Comparison of ENCODE assay signal across 1 cellular context in genomic region chr11:71448257-71449161, GRCh38.
TF ChIP-seq lines count a peak whose summit lies in the region.

Gene DHCR7, minus strand, starts transcription at chr11:71448393. Its CDS starts 3,441 bp downstream, at chr11:71444952.

TF ChIP-seq in K562, 482 proteins besides CTCF, POLR2A, EP300 and RAD21 (continued from another document and continues in another):
- TF ChIP-seq MBD1 (CRISPR knock-in tag; IDR thresholded peaks at IDR 0.05): no peak
- TF ChIP-seq PATZ1 (CRISPR knock-in tag; IDR thresholded peaks at IDR 0.05; ENCODE audit: borderline replicate concordance): no peak
- TF ChIP-seq CHD4 (IDR thresholded peaks at IDR 0.05; ENCODE audit: insufficient read depth, insufficient replicate concordance, low read depth, low read length, poor library complexity, severe bottlenecking): no peak
- TF ChIP-seq ASH1L (IDR thresholded peaks at IDR 0.05; ENCODE audit: borderline replicate concordance, low read depth, partially characterized antibody): peak; percentile 87
- TF ChIP-seq POLR2G (IDR thresholded peaks at IDR 0.05; ENCODE audit: low read depth, low read length): peak; percentile 83
- TF ChIP-seq FOXK1 (CRISPR knock-in tag; IDR thresholded peaks at IDR 0.05; ENCODE audit: borderline replicate concordance): no peak; the same call in 1 of the 2 replicates
- TF ChIP-seq STAG1 (CRISPR knock-in tag; IDR thresholded peaks at IDR 0.05; ENCODE audit: borderline replicate concordance): no peak; the same call in 1 of the 2 replicates
- no peak for TF ChIP-seq MTA2 (IDR thresholded peaks at IDR 0.05; ENCODE audit: low read depth)
- TF ChIP-seq HDAC1 (IDR thresholded peaks at IDR 0.05): peak; percentile 88 to 99; a peak in 3 of 4 replicates
- no peak for TF ChIP-seq ZNF780A (CRISPR knock-in tag; IDR thresholded peaks at IDR 0.05)
- TF ChIP-seq RBM17 (IDR thresholded peaks at IDR 0.05; ENCODE audit: borderline replicate concordance, low read depth, low read length): no peak
- peak; percentile 89 for TF ChIP-seq MYC (IDR thresholded peaks at IDR 0.05; ENCODE audit: low read depth, low read length)
- TF ChIP-seq MYC (CRISPR knock-in tag; IDR thresholded peaks at IDR 0.05; ENCODE audit: borderline replicate concordance, low read depth): peak; percentile 89
- peak; percentile 60 for TF ChIP-seq ZFX (CRISPR knock-in tag; IDR thresholded peaks at IDR 0.05)
- no peak for TF ChIP-seq ZNF79 (CRISPR knock-in tag; IDR thresholded peaks at IDR 0.05; ENCODE audit: low read depth)
- no peak for TF ChIP-seq ZNF699 (CRISPR knock-in tag; IDR thresholded peaks at IDR 0.05; ENCODE audit: insufficient replicate concordance)
- TF ChIP-seq HDAC6 (IDR thresholded peaks at IDR 0.05; ENCODE audit: low read depth, low read length): no peak
- TF ChIP-seq ZNF449 (CRISPR knock-in tag; IDR thresholded peaks at IDR 0.05): no peak
- no peak for TF ChIP-seq CBFB (CRISPR knock-in tag; IDR thresholded peaks at IDR 0.05)
- no peak for TF ChIP-seq MIER1 (IDR thresholded peaks at IDR 0.05; ENCODE audit: low read depth)
- TF ChIP-seq SMARCE1 (IDR thresholded peaks at IDR 0.05): no peak
- TF ChIP-seq CREM (IDR thresholded peaks at IDR 0.05; ENCODE audit: low read depth): peak; percentile 82
- peak; percentile 64 for TF ChIP-seq CCNT2 (IDR thresholded peaks at IDR 0.05; ENCODE audit: borderline replicate concordance, extremely low read depth, insufficient read length, low read depth, low read length)
- TF ChIP-seq ZNF3 (CRISPR knock-in tag; IDR thresholded peaks at IDR 0.05): no peak
- TF ChIP-seq LCOR (CRISPR knock-in tag; IDR thresholded peaks at IDR 0.05): no peak
- TF ChIP-seq GABPA (tag; conservative IDR thresholded peaks at IDR 0.05; ENCODE audit: low read depth): no peak
- no peak for TF ChIP-seq HEY1 (CRISPR knock-in tag; IDR thresholded peaks at IDR 0.05; ENCODE audit: borderline replicate concordance)
- TF ChIP-seq TCFL5 (CRISPR knock-in tag; conservative IDR thresholded peaks at IDR 0.05): no peak
- TF ChIP-seq ATF2 (CRISPR knock-in tag; IDR thresholded peaks at IDR 0.05): 0 out of 2 replicates have a peak, but pooled peaks have one; percentile 78
- TF ChIP-seq ZNF280B (CRISPR knock-in tag; IDR thresholded peaks at IDR 0.05): no peak
- no peak for TF ChIP-seq ZKSCAN1 (IDR thresholded peaks at IDR 0.05; ENCODE audit: low read depth, low read length)
- no peak for TF ChIP-seq CBX1 (IDR thresholded peaks at IDR 0.05; ENCODE audit: low read depth)
- no peak for TF ChIP-seq NR0B1 (IDR thresholded peaks at IDR 0.05; ENCODE audit: partially characterized antibody)
- TF ChIP-seq ZNF695 (CRISPR knock-in tag; IDR thresholded peaks at IDR 0.05): no peak
- TF ChIP-seq POLR3G (IDR thresholded peaks at IDR 0.05; ENCODE audit: extremely low read depth, insufficient read length, insufficient replicate concordance): no peak
- TF ChIP-seq TEAD2 (tag; IDR thresholded peaks at IDR 0.05): no peak
- peak; percentile 55 for TF ChIP-seq TGIF2 (CRISPR knock-in tag; IDR thresholded peaks at IDR 0.05)
- TF ChIP-seq ZNF785 (CRISPR knock-in tag; IDR thresholded peaks at IDR 0.05): no peak
- TF ChIP-seq TSHZ1 (CRISPR knock-in tag; IDR thresholded peaks at IDR 0.05): no peak
- TF ChIP-seq SMAD3 (CRISPR knock-in tag; conservative IDR thresholded peaks at IDR 0.05): 0 out of 2 replicates have a peak, but pooled peaks have one; percentile 16
- TF ChIP-seq CBX8 (IDR thresholded peaks at IDR 0.05; ENCODE audit: borderline replicate concordance, extremely low read depth, low read depth, low read length, poor library complexity, severe bottlenecking): no peak
- TF ChIP-seq POLR2AphosphoS5 (IDR thresholded peaks at IDR 0.05; ENCODE audit: control insufficient read depth, insufficient read depth, low read depth, low read length): peak; percentile 60; the same call in 1 of the 2 replicates
- no peak for TF ChIP-seq E4F1 (CRISPR knock-in tag; IDR thresholded peaks at IDR 0.05; ENCODE audit: borderline replicate concordance)
- TF ChIP-seq ZNF354B (CRISPR knock-in tag; IDR thresholded peaks at IDR 0.05): no peak
- TF ChIP-seq ZNF586 (CRISPR knock-in tag; conservative IDR thresholded peaks at IDR 0.05): no peak
- TF ChIP-seq CSDE1 (IDR thresholded peaks at IDR 0.05): no peak
- peak; percentile 6; the same call in 1 of the 2 replicates for TF ChIP-seq DPF2 (IDR thresholded peaks at IDR 0.05)
- TF ChIP-seq TFAM (CRISPR knock-in tag; conservative IDR thresholded peaks at IDR 0.05): no peak
